Comparison of ENCODE assay signal across 1 cellular context in genomic region chr6:166707045-166707444, GRCh38.
TF ChIP-seq lines count a peak whose summit lies in the region.

No MANE protein-coding gene starts in this region.

TF ChIP-seq in HepG2, 621 proteins besides CTCF, POLR2A, EP300 and RAD21 (continued from another document):
- no peak for TF ChIP-seq JUN (CRISPR knock-in tag; IDR thresholded peaks at IDR 0.05)
- TF ChIP-seq KDM5A (IDR thresholded peaks at IDR 0.05; ENCODE audit: borderline replicate concordance, low read length), result no peak
- no peak for TF ChIP-seq ZFX (CRISPR knock-in tag; IDR thresholded peaks at IDR 0.05; ENCODE audit: low read depth)
- TF ChIP-seq ZNF468 (CRISPR knock-in tag; IDR thresholded peaks at IDR 0.05), result no peak
- TF ChIP-seq SMC3 (IDR thresholded peaks at IDR 0.05; ENCODE audit: low read length), result 0 out of 2 replicates have a peak, but pooled peaks have one; percentile 6
